ENCODE assay signal across 24 cellular contexts in genomic region chr5:15304914-15305834, GRCh38.
"Had no signal": no experiment of that assay in that cellular context is flagged by ENCODE, and none has a peak within 500 bp of the region (broad histone marks: within the 10 kb centered on the region; RNA-seq: fewer than 3 reads in every experiment).

No MANE protein-coding gene starts in this region.

- H3K4me1 ChIP-seq: pancreas, right atrium auricular region, sigmoid colon, thyroid gland had no signal

- H3K36me3 ChIP-seq: neutrophil, pancreas, right atrium auricular region, sigmoid colon, stomach, thyroid gland had no signal

- H3K9me3 ChIP-seq: mucosa of descending colon, neutrophil, pancreas, right atrium auricular region, sigmoid colon, stomach, thyroid gland had no signal

- H3K36me3 Mint-ChIP-seq: immature natural killer cell; mesothelial cell of epicardium; naive B cell; stimulated activated effector memory CD8-positive, alpha-beta T cell treated with anti-CD3 and anti-CD28 coated beads, Interleukin-12 subunit alpha, Interleukin-12 subunit beta, amount 100 ng/mL, for 72 hours; type B pancreatic cell had no signal

- H3K4me3 Mint-ChIP-seq: effector memory CD8-positive, alpha-beta T cell; immature natural killer cell; mesothelial cell of epicardium; naive B cell; natural killer cell treated with Interleukin-12 subunit alpha and Interleukin-12 subunit beta and Interleukin-15 and Interleukin-18, amount 100 ng/mL, for 72 hours; neural crest cell; stimulated activated effector memory CD8-positive, alpha-beta T cell treated with anti-CD3 and anti-CD28 coated beads, Interleukin-12 subunit alpha, Interleukin-12 subunit beta, amount 100 ng/mL, for 72 hours; type B pancreatic cell had no signal

- H3K27ac Mint-ChIP-seq: effector memory CD8-positive, alpha-beta T cell; immature natural killer cell; mesothelial cell of epicardium; natural killer cell treated with Interleukin-12 subunit alpha and Interleukin-12 subunit beta and Interleukin-15 and Interleukin-18, amount 100 ng/mL, for 72 hours; stimulated activated effector memory CD8-positive, alpha-beta T cell treated with anti-CD3 and anti-CD28 coated beads, Interleukin-12 subunit alpha, Interleukin-12 subunit beta, amount 100 ng/mL, for 72 hours; type B pancreatic cell had no signal

- ATAC-seq: effector memory CD8-positive, alpha-beta T cell; mucosa of descending colon; natural killer cell treated with Interleukin-12 subunit alpha and Interleukin-12 subunit beta and Interleukin-15 and Interleukin-18, amount 100 ng/mL, for 72 hours; pancreas; stimulated activated effector memory CD8-positive, alpha-beta T cell treated with anti-CD3 and anti-CD28 coated beads, Interleukin-12 subunit alpha, Interleukin-12 subunit beta, amount 100 ng/mL, for 72 hours had no signal

- H3K27ac ChIP-seq: neutrophil, pancreas, right atrium auricular region, sigmoid colon, stomach, thyroid gland had no signal

- H3K27me3 Mint-ChIP-seq: effector memory CD8-positive, alpha-beta T cell; naive B cell; natural killer cell treated with Interleukin-12 subunit alpha and Interleukin-12 subunit beta and Interleukin-15 and Interleukin-18, amount 100 ng/mL, for 72 hours; type B pancreatic cell had no signal

- H3K4me1 Mint-ChIP-seq: immature natural killer cell; naive B cell; neural crest cell; stimulated activated effector memory CD8-positive, alpha-beta T cell treated with anti-CD3 and anti-CD28 coated beads, Interleukin-12 subunit alpha, Interleukin-12 subunit beta, amount 100 ng/mL, for 72 hours had no signal

- H3K4me3 ChIP-seq: mucosa of descending colon, pancreas, right atrium auricular region, sigmoid colon, stomach, thyroid gland had no signal

- H3K27me3 ChIP-seq: neutrophil, pancreas, right atrium auricular region, sigmoid colon, stomach, thyroid gland had no signal

- H3K9me3 Mint-ChIP-seq: type B pancreatic cell had no signal

- DNase-seq: cortex of kidney; effector memory CD8-positive, alpha-beta T cell; hypothalamus; immature natural killer cell; mesenchymal stem cell; mucosa of descending colon; naive B cell; pancreas; sigmoid colon; stimulated activated CD4-positive, alpha-beta T cell treated with anti-CD3 and anti-CD28 coated beads, Interleukin-2, amount 100 ng/mL, for 24 hours; stimulated activated CD4-positive, alpha-beta T cell treated with anti-CD3 and anti-CD28 coated beads, Interleukin-4, amount 100 ng/mL, for 24 hours; stimulated activated naive CD4-positive, alpha-beta T cell treated with Interleukin-2 at 50 U/mL for 16 hours; stomach; thyroid gland had no signal

- FAIRE-seq: frontal cortex, keratinocyte, pancreas, urothelium cell line had no signal
